In genomic region chr1:109468903-109469302, GRCh38 we compare ENCODE assay signal across 1 cellular context.
TF ChIP-seq lines count a peak whose summit lies in the region.

No MANE protein-coding gene starts in this region.

TF ChIP-seq in K562, 482 proteins besides CTCF, POLR2A, EP300 and RAD21:
- TF ChIP-seq CBX8 (IDR thresholded peaks at IDR 0.05; ENCODE audit: borderline replicate concordance, extremely low read depth, low read depth, low read length, poor library complexity, severe bottlenecking) = peak; percentile 16
- TF ChIP-seq MCM2 (IDR thresholded peaks at IDR 0.05; ENCODE audit: low read depth) = no peak
